21 cellular contexts compared by ENCODE assay signal in genomic region chr14:99129211-99129696, GRCh38.
DNase-seq lines count a peak whose midpoint lies in the region; ATAC-seq and TF ChIP-seq lines count a peak whose summit lies in the region.
"Had no signal": no experiment of that assay in that cellular context is flagged by ENCODE, and none has a peak within 500 bp of the region (broad histone marks: within the 10 kb centered on the region; RNA-seq: fewer than 3 reads in every experiment).

No MANE protein-coding gene starts in this region.

- ATAC-seq in DND-41 (ENCODE audit: insufficient read depth, low read depth) (0 out of 3 replicates have a peak, but pooled peaks have one; percentile 29), HG02623 (IDR thresholded peaks at IDR 0.05; ENCODE audit: unreplicated experiment) (no peak), GM21619 (IDR thresholded peaks at IDR 0.05; ENCODE audit: unreplicated experiment) (no peak)

- H3K27ac Mint-ChIP-seq in nephron progenitor cell: peak overlapping the region; percentile 68
- H3K27ac Mint-ChIP-seq: activated naive CD8-positive, alpha-beta T cell treated with anti-CD3 and anti-CD28 coated beads for 36 hours had no signal

- H3K4me1 Mint-ChIP-seq in nephron progenitor cell: peaks cover 58% of the 10 kb centered on the region

- no peaks in the 10 kb centered on the region for H3K36me3 Mint-ChIP-seq in nephron progenitor cell (ENCODE audit: low read depth)
- H3K36me3 Mint-ChIP-seq: brain had no signal

- H3K4me2 ChIP-seq in BLaER1: peak overlapping the region; percentile 23; the same call in 1 of the 2 replicates
- H3K4me2 ChIP-seq in DND-41 (ENCODE audit: insufficient read depth, low read length): no peak overlapping the region

- H2AFZ ChIP-seq in DND-41 (ENCODE audit: low read depth, low read length): no peak overlapping the region

- H3K9ac ChIP-seq in BLaER1 (no peak overlapping the region), DND-41 (ENCODE audit: low read depth, low read length) (no peak overlapping the region)

- DNase-seq in DND-41: no peak
- peak; percentile 43 for DNase-seq in ecto neural progenitor cell (ENCODE audit: low spot score)
- no peak for DNase-seq in nephron progenitor cell
- DNase-seq in HPDE6-E6E7 (ENCODE audit: extremely low spot score): no peak
- no peak for DNase-seq in stimulated activated CD4-positive, alpha-beta T cell treated with anti-CD3 and anti-CD28 coated beads, Interleukin-4, amount 100 ng/mL, for 1 hour
- DNase-seq: activated CD4-positive, CD25-positive, alpha-beta regulatory T cell treated with anti-CD3 and anti-CD28 coated beads, Interleukin-2, amount 50 U/mL, for 72 hours; activated naive CD8-positive, alpha-beta T cell treated with anti-CD3 and anti-CD28 coated beads for 36 hours; cortex of kidney; hypothalamus; Karpas-422; kidney; midbrain; NCI-H1105; NCI-H2081 treated with DMSO at 0.1 percent for 48 hours; NK-92 treated with Interleukin-12 subunit alpha and Interleukin-12 subunit beta, amount 100 ng/mL, for 24 hours; stimulated activated CD4-positive, alpha-beta T cell treated with anti-CD3 and anti-CD28 coated beads, Interleukin-15, amount 100 ng/mL, for 24 hours; T1000 had no signal

- peaks cover 27% of the 10 kb centered on the region for H3K27me3 Mint-ChIP-seq in nephron progenitor cell (ENCODE audit: low read depth, poor library complexity)
- H3K27me3 Mint-ChIP-seq: activated naive CD8-positive, alpha-beta T cell treated with anti-CD3 and anti-CD28 coated beads for 36 hours had no signal

- H3K79me2 ChIP-seq in DND-41 (ENCODE audit: insufficient read depth, low read length): no peaks in the 10 kb centered on the region

- H3K27ac ChIP-seq in BLaER1: no peak overlapping the region
- no peak overlapping the region for H3K27ac ChIP-seq in DND-41 (ENCODE audit: low read length)

- no peak overlapping the region for H3K4me3 Mint-ChIP-seq in nephron progenitor cell
- H3K4me3 Mint-ChIP-seq: activated naive CD8-positive, alpha-beta T cell treated with anti-CD3 and anti-CD28 coated beads for 36 hours; brain had no signal

- H3K27me3 ChIP-seq in BLaER1 (no peaks in the 10 kb centered on the region), DND-41 (ENCODE audit: insufficient read depth, low read length, poor library complexity) (no peaks in the 10 kb centered on the region)

- H3K9me3 Mint-ChIP-seq in nephron progenitor cell: no peaks in the 10 kb centered on the region
- H3K9me3 Mint-ChIP-seq: activated naive CD8-positive, alpha-beta T cell treated with anti-CD3 and anti-CD28 coated beads for 36 hours; brain had no signal

- H4K20me1 ChIP-seq in BLaER1 (no peaks in the 10 kb centered on the region), DND-41 (ENCODE audit: insufficient read depth, low read length) (no peaks in the 10 kb centered on the region)

- TF ChIP-seq CTCF in DND-41 (IDR thresholded peaks at IDR 0.05; ENCODE audit: borderline replicate concordance, extremely low read depth, low read length, poor library complexity, severe bottlenecking) (no peak), nephron progenitor cell (IDR thresholded peaks at IDR 0.05) (no peak)

- H3K4me1 ChIP-seq in BLaER1 (peaks cover 23% of the 10 kb centered on the region), DND-41 (ENCODE audit: insufficient read depth, low read length) (peaks cover 8% of the 10 kb centered on the region)

- no peaks in the 10 kb centered on the region for H3K9me3 ChIP-seq in BLaER1
- H3K9me3 ChIP-seq in DND-41 (ENCODE audit: insufficient read depth, low read length, severe bottlenecking): no peaks in the 10 kb centered on the region

- H3K36me3 ChIP-seq in BLaER1: no peaks in the 10 kb centered on the region
- H3K36me3 ChIP-seq in DND-41 (ENCODE audit: insufficient read depth, low read length): no peaks in the 10 kb centered on the region

- no peak overlapping the region for H3K4me3 ChIP-seq in BLaER1
- no peak overlapping the region for H3K4me3 ChIP-seq in DND-41 (ENCODE audit: low read depth in 1 of 2, low read length in 2 of 2)
